In the genomic region with DNA sequence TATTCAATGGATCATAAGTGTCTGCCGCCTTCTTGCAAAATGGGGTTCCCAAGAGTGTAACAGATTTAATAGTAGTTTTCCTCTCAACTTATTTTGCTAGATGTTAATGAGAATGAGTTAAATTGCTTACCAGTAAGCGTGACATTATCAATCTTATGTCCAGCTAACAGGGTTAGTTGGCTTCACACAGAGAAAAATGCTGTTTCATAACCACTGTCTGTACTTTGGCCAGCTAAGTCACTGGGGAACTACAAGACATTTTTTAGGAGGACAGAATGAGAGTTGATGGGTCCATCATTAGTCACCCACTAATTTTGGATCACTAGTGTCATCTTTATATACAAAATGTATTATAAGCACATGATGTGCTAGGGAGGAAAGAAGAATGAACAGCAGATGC, we compare ENCODE assay signal across 10 cellular contexts. TPM values are rescaled to one million over a fixed set of nuclear protein-coding genes. Genes with fewer than 3 reads are reported as not detected.
A peak's percentile ranks its signal among the peaks of the same experiment; 100 is the strongest.
DNase-seq lines count a peak whose midpoint lies in the region; ATAC-seq, FAIRE-seq and TF ChIP-seq lines count a peak whose summit lies in the region.
"Had no signal": no experiment of that assay in that cellular context is flagged by ENCODE, and none has a peak within 500 bp of the region (broad histone marks: within the 10 kb centered on the region; RNA-seq: fewer than 3 reads in every experiment).

No MANE protein-coding gene starts in this region.

- ATAC-seq in HG03135 (IDR thresholded peaks at IDR 0.05; ENCODE audit: unreplicated experiment): no peak
- ATAC-seq in HG03045 (IDR thresholded peaks at IDR 0.05; ENCODE audit: unreplicated experiment): no peak

- no peak for TF ChIP-seq EP300 in H1 (IDR thresholded peaks at IDR 0.05; ENCODE audit: borderline replicate concordance in 1 of 2, low read depth in 2 of 2, low read length in 2 of 2)

- no peak overlapping the region for H2BK12ac ChIP-seq in H1 (ENCODE audit: low read depth, low read length)

- no peak overlapping the region for H2BK120ac ChIP-seq in H1 (replicated peaks; ENCODE audit: low read depth, low read length)

- H3K79me2 ChIP-seq in H1 (ENCODE audit: control insufficient read depth in 1 of 2, insufficient read depth in 2 of 2, low read length in 2 of 2): peaks cover 9 to 28% of the 10 kb centered on the region in 2 experiments; a peak in 3 of 4 replicates

- H3K4me2 ChIP-seq in H1 (ENCODE audit: insufficient read depth in 1 of 2, low read depth in 2 of 2, low read length in 2 of 2): peak overlapping the region; percentile 82 to 92; a peak in 3 of 4 replicates

- no peaks in the 10 kb centered on the region for H3K27me3 ChIP-seq in BE2C
- no peaks in the 10 kb centered on the region for H3K27me3 ChIP-seq in H1 (replicated peaks in 1 of 4; ENCODE audit: control insufficient read depth in 3 of 4, extremely low read depth in 1 of 4, insufficient read depth in 3 of 4, low read length in 3 of 4)
- H3K27me3 ChIP-seq in neuron (ENCODE audit: insufficient read depth, low read length): no peaks in the 10 kb centered on the region

- H4K91ac ChIP-seq in H1 (replicated peaks; ENCODE audit: insufficient read length, low read length): no peak overlapping the region

- H4K20me1 ChIP-seq in H1 (replicated peaks in 1 of 2; ENCODE audit: control insufficient read depth in 1 of 2, insufficient read depth in 2 of 2, low read length in 2 of 2): peaks cover 0 to 2% of the 10 kb centered on the region in 2 experiments

- H3K4ac ChIP-seq in H1 (replicated peaks; ENCODE audit: insufficient read length, low read depth, low read length): no peak overlapping the region

- H3K36me3 ChIP-seq in BE2C (peaks cover 5% of the 10 kb centered on the region), H1 (ENCODE audit: control insufficient read depth in 2 of 4, insufficient read depth in 4 of 4, low read length in 3 of 4) (peaks cover under 1 to 10% (median 6%) of the 10 kb centered on the region in 4 experiments; a peak in 7 of 8 replicates), neuron (ENCODE audit: insufficient read depth, low read length) (peaks cover 9% of the 10 kb centered on the region)

- no peak overlapping the region for H3K14ac ChIP-seq in H1 (ENCODE audit: insufficient read length)

- TF ChIP-seq POLR2A in H1 (IDR thresholded peaks at IDR 0.05; ENCODE audit: control extremely low read depth in 1 of 2, low read depth in 2 of 2, low read length in 2 of 2): no peak

- 0 out of 2 replicates have a peak, but pooled peaks cover 2% of the 10 kb centered on the region for H3K79me1 ChIP-seq in H1 (ENCODE audit: low read depth, low read length)

- peaks cover 8% of the 10 kb centered on the region for H3K23me2 ChIP-seq in H1 (ENCODE audit: low read depth, low read length)

- H2BK20ac ChIP-seq in H1 (ENCODE audit: low read length): no peak overlapping the region

- H3K56ac ChIP-seq in H1 (replicated peaks; ENCODE audit: insufficient read length, low read depth, low read length): no peak overlapping the region

- H3K27ac ChIP-seq in H1 (ENCODE audit: low read depth, low read length) (no peak overlapping the region), substantia nigra (ENCODE audit: low read depth, low read length, poor library complexity, severe bottlenecking) (no peak overlapping the region)

- peak overlapping the region in 1 of 4 experiments; percentile 69; a peak in 1 of 7 replicates for H3K9ac ChIP-seq in H1 (replicated peaks in 1 of 4; ENCODE audit: extremely low read depth in 1 of 4, low read depth in 3 of 4, low read length in 3 of 4)

- no peak for TF ChIP-seq CTCF in BE2C (IDR thresholded peaks at IDR 0.05; ENCODE audit: low read depth, low read length)
- TF ChIP-seq CTCF in H1 (IDR thresholded peaks at IDR 0.05; ENCODE audit: control extremely low read depth in 1 of 3, insufficient read depth in 1 of 3, low read depth in 1 of 3, low read length in 3 of 3): no peak

- H3K9me3 ChIP-seq in BE2C (no peaks in the 10 kb centered on the region), H1 (ENCODE audit: insufficient read depth in 2 of 2, low read depth in 1 of 2, low read length in 1 of 2) (no peaks in the 10 kb centered on the region), neuron (ENCODE audit: low read length) (no peaks in the 10 kb centered on the region)

- 80% methylated on average over 2 of the region's 2 CpGs; no CpG with 5 or more reads in 1 of the 2 experiments for WGBS in H1 (ENCODE audit: extremely low coverage in 1 of 2, insufficient coverage in 1 of 2, insufficient read length in 1 of 2, insufficient replicate concordance in 2 of 2, low coverage in 1 of 2, low lambda C conversion rate in 2 of 2, missing lambda C conversion rate in 1 of 2), 2 experiments

- no peak overlapping the region for H2BK5ac ChIP-seq in H1 (ENCODE audit: low read depth, low read length)

- DNase-seq in BE2C (no peak), M059J (ENCODE audit: low read depth) (peak; percentile 42), H1 (ENCODE audit: low read depth in 1 of 2, low spot score in 2 of 2) (no peak), substantia nigra (lab: John Stamatoyannopoulos, UW) (no peak), posterior vena cava (ENCODE audit: low spot score) (no peak)
- DNase-seq: foreskin melanocyte, T1000 had no signal

- no peak overlapping the region for H4K8ac ChIP-seq in H1 (ENCODE audit: extremely low read depth, insufficient read depth, low read length)

- intact Hi-C loops in posterior vena cava (cut with DNase I): no loop called here

- H3K4me1 ChIP-seq in BE2C (no peaks in the 10 kb centered on the region; the same call in 1 of the 2 replicates), H1 (replicated peaks in 1 of 4; ENCODE audit: control insufficient read depth in 3 of 4, insufficient read depth in 4 of 4, low read length in 3 of 4) (peaks cover 0 to 4% (median 0%) of the 10 kb centered on the region in 4 experiments; a peak in 2 of 7 replicates), neuron (ENCODE audit: insufficient read depth, low read length) (peaks cover 25% of the 10 kb centered on the region)

- no peak overlapping the region for H3K18ac ChIP-seq in H1 (ENCODE audit: extremely low read depth, low read length)

- no peak overlapping the region for H2AK5ac ChIP-seq in H1 (ENCODE audit: low read depth, low read length)

- TF ChIP-seq RAD21 in H1 (IDR thresholded peaks at IDR 0.05 in 1 of 2, conservative IDR thresholded peaks at IDR 0.05 in 1 of 2; ENCODE audit: low read depth in 2 of 2, low read length in 2 of 2): no peak

- CTCF ChIA-PET in H1 (lab: Charles Lee; ENCODE audit: partially characterized antibody): interaction anchor here (0.7 to 1.4 kb wide), 3 partner anchors 15 to 1267 kb away, joined by 3 to 6 read pairs (median 5); partner anchors contain the start of genes PLPP6 and SPATA6L

- POLR2A ChIA-PET in H1 (lab: Charles Lee; ENCODE audit: partially characterized antibody): interaction anchor here (0.5 to 0.6 kb wide), 3 partner anchors 15 to 61 kb away, joined by 3 to 4 read pairs (median 3); partner anchors contain the start of gene SPATA6L

- no peak for FAIRE-seq in H1 (lab: Jason Lieb, UNC)

- H2AFZ ChIP-seq in H1 (ENCODE audit: low read length) (no peak overlapping the region), neuron (ENCODE audit: low read depth, low read length) (no peak overlapping the region)

- H2BK15ac ChIP-seq in H1 (ENCODE audit: low read length): no peak overlapping the region

- H3K23ac ChIP-seq in H1 (ENCODE audit: insufficient read length): no peak overlapping the region

- H3K4me3 ChIP-seq in BE2C (ENCODE audit: low read depth, low read length): peak overlapping the region; percentile 79
- peak overlapping the region; percentile 79 to 87 (median 83); a peak in 7 of 8 replicates for H3K4me3 ChIP-seq in H1 (ENCODE audit: extremely low read depth in 1 of 4, insufficient read depth in 2 of 4, low read depth in 3 of 4, low read length in 4 of 4)
- H3K4me3 ChIP-seq in neuron (ENCODE audit: low read length): peak overlapping the region; percentile 71

- no peak overlapping the region for H4K5ac ChIP-seq in H1 (ENCODE audit: insufficient read length, low read depth, low read length)

RNA-seq across cellular contexts. Expression of gene CDC37L1, which starts 1.4 kb away (rescaled TPM):
- 4.6 TPM for polyA plus RNA-seq in BE2C (2012; ENCODE audit: insufficient read depth, insufficient read length, low read depth)
- 16.0 and 21.9 TPM in 2 replicates for total RNA-seq in M059J (2014; rRNA removed; shearing (Covaris generic))
- total RNA-seq in H1 (2021; fragmentation: NEBNext Ultra II Directional; extraction: Animal tissue kit (Norgen Biotek cat#: 25700)): 22.4 and 23.8 TPM in 2 replicates
- 4.6 and 5.2 TPM in 2 replicates for polyA plus RNA-seq in H1 (2011; rRNA removed)
- 10.4 TPM for polyA plus RNA-seq in H1 (2011; cell fraction: cytosol; rRNA removed)
- polyA plus RNA-seq in H1 (2011; cell fraction: nucleus; rRNA removed): 4.6 TPM
- polyA plus RNA-seq in H1 (2012, experiment 1 of 2): 10.8 to 17.0 TPM (median 13.2 TPM) in 4 replicates
- 1.9 TPM for polyA plus RNA-seq in H1 (2012, experiment 2 of 2)
- 12.0 TPM for polyA plus RNA-seq in H1 (2013, experiment 1 of 2)
- 11.9 TPM for polyA plus RNA-seq in H1 (2013, experiment 2 of 2)
- 7.2 and 10.8 TPM in 2 replicates for polyA minus RNA-seq in H1 (2011; rRNA and poly(A)+ RNA removed)
- 9.2 TPM for polyA minus RNA-seq in H1 (2011; cell fraction: cytosol; rRNA and poly(A)+ RNA removed)
- polyA minus RNA-seq in H1 (2011; cell fraction: nucleus; rRNA and poly(A)+ RNA removed): 6.3 TPM
- 10 to 100 TPM; 36.2 to 39.7 TPM for total RNA-seq in posterior vena cava

RNA-seq across cellular contexts. Expression of gene SPATA6L, which starts 14.5 kb away (rescaled TPM):
- not detected for polyA plus RNA-seq in BE2C (2012; ENCODE audit: insufficient read depth, insufficient read length, low read depth)
- 0.69 TPM in 1 of 2 replicates, not detected in the other for total RNA-seq in M059J (2014; rRNA removed; shearing (Covaris generic))
- total RNA-seq in H1 (2021; fragmentation: NEBNext Ultra II Directional; extraction: Animal tissue kit (Norgen Biotek cat#: 25700)): 0.55 and 1.1 TPM in 2 replicates
- polyA plus RNA-seq in H1 (2011; rRNA removed): 0.57 and 1.6 TPM in 2 replicates
- polyA plus RNA-seq in H1 (2011; cell fraction: cytosol; rRNA removed): 1.0 TPM
- polyA plus RNA-seq in H1 (2011; cell fraction: nucleus; rRNA removed): 1.5 TPM
- 0.38 to 1.8 TPM (median 1.4 TPM) in 4 replicates for polyA plus RNA-seq in H1 (2012, experiment 1 of 2)
- polyA plus RNA-seq in H1 (2012, experiment 2 of 2): not detected
- polyA plus RNA-seq in H1 (2013, experiment 1 of 2): 0.75 TPM
- 0.85 TPM for polyA plus RNA-seq in H1 (2013, experiment 2 of 2)
- polyA minus RNA-seq in H1 (2011; rRNA and poly(A)+ RNA removed): 1.9 and 2.1 TPM in 2 replicates
- polyA minus RNA-seq in H1 (2011; cell fraction: cytosol; rRNA and poly(A)+ RNA removed): 0.81 TPM
- polyA minus RNA-seq in H1 (2011; cell fraction: nucleus; rRNA and poly(A)+ RNA removed): 2.8 TPM
- total RNA-seq in posterior vena cava: 1 to 10 TPM; 3.0 to 3.7 TPM

RNA-seq across cellular contexts. Expression of gene PLPP6, which starts 18.7 kb away (rescaled TPM):
- polyA plus RNA-seq in BE2C (2012; ENCODE audit: insufficient read depth, insufficient read length, low read depth): 14.1 TPM
- 6.7 and 9.1 TPM in 2 replicates for total RNA-seq in M059J (2014; rRNA removed; shearing (Covaris generic))
- 12.0 and 13.3 TPM in 2 replicates for total RNA-seq in H1 (2021; fragmentation: NEBNext Ultra II Directional; extraction: Animal tissue kit (Norgen Biotek cat#: 25700))
- 11.8 and 13.0 TPM in 2 replicates for polyA plus RNA-seq in H1 (2011; rRNA removed)
- polyA plus RNA-seq in H1 (2011; cell fraction: cytosol; rRNA removed): 12.1 TPM
- polyA plus RNA-seq in H1 (2011; cell fraction: nucleus; rRNA removed): 12.1 TPM
- 8.9 to 11.4 TPM (median 9.3 TPM) in 4 replicates for polyA plus RNA-seq in H1 (2012, experiment 1 of 2)
- 1.9 TPM for polyA plus RNA-seq in H1 (2012, experiment 2 of 2)
- polyA plus RNA-seq in H1 (2013, experiment 1 of 2): 14.2 TPM
- 17.0 TPM for polyA plus RNA-seq in H1 (2013, experiment 2 of 2)
- polyA minus RNA-seq in H1 (2011; rRNA and poly(A)+ RNA removed): 17.4 and 19.6 TPM in 2 replicates
- polyA minus RNA-seq in H1 (2011; cell fraction: cytosol; rRNA and poly(A)+ RNA removed): 10.4 TPM
- 19.6 TPM for polyA minus RNA-seq in H1 (2011; cell fraction: nucleus; rRNA and poly(A)+ RNA removed)
- total RNA-seq in posterior vena cava: 1 to 10 TPM; 4.3 to 4.9 TPM
